1 cellular context compared by ENCODE assay signal in the genomic region with DNA sequence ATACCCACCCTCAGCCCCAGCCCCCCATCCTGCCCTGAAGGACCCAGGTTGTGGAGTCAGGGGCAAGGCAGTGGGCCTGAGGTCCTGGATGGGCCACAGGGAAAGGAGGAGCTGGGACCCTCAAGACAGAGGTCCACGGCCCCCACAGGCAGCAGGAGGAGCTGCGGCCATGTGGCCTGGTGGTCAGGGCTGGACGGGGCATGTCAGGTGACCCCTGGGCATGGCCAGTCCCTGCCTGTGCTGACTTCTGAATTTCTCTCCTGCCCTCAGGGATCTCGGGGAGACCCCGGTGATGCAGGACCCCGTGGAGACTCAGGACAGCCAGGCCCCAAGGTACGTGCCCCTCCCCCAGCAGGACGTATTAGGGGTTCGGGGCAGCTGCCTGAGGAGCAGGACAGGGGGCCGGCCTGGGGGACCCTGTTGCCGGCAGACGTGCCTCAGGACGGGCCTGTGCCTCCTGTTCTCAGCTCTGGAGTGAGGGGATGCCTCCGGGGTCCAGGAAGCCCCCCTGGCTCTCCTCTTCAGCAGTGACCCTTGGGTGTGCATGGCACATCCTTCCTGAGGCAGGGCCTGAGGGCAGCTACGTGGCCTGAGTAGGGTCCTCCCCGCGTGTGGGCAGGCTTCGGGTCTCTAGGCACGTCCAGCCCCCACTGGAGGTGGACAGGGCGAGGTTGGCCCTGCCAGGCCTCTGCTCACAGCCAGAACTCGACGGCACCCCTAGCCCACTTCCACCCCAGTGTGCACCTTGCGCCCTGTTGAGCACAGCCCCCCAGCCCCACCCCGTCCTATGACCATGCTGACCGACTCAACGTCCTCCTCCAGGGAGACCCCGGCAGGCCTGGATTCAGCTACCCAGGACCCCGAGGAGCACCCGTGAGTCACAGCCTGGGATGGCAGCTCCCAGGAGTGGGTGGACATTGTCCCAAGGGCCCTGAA.
TF ChIP-seq lines count a peak whose summit lies in the region.

No MANE protein-coding gene starts in this region.

TF ChIP-seq in WTC11, 78 proteins besides CTCF, POLR2A, EP300 and RAD21 (continued from another document):
- TF ChIP-seq, protein P1, sequence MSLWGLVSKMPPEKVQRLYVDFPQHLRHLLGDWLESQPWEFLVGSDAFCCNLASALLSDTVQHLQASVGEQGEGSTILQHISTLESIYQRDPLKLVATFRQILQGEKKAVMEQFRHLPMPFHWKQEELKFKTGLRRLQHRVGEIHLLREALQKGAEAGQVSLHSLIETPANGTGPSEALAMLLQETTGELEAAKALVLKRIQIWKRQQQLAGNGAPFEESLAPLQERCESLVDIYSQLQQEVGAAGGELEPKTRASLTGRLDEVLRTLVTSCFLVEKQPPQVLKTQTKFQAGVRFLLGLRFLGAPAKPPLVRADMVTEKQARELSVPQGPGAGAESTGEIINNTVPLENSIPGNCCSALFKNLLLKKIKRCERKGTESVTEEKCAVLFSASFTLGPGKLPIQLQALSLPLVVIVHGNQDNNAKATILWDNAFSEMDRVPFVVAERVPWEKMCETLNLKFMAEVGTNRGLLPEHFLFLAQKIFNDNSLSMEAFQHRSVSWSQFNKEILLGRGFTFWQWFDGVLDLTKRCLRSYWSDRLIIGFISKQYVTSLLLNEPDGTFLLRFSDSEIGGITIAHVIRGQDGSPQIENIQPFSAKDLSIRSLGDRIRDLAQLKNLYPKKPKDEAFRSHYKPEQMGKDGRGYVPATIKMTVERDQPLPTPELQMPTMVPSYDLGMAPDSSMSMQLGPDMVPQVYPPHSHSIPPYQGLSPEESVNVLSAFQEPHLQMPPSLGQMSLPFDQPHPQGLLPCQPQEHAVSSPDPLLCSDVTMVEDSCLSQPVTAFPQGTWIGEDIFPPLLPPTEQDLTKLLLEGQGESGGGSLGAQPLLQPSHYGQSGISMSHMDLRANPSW (CRISPR knock-in tag; conservative IDR thresholded peaks at IDR 0.05; ENCODE audit: low read depth): no peak
- TF ChIP-seq, protein P2, sequence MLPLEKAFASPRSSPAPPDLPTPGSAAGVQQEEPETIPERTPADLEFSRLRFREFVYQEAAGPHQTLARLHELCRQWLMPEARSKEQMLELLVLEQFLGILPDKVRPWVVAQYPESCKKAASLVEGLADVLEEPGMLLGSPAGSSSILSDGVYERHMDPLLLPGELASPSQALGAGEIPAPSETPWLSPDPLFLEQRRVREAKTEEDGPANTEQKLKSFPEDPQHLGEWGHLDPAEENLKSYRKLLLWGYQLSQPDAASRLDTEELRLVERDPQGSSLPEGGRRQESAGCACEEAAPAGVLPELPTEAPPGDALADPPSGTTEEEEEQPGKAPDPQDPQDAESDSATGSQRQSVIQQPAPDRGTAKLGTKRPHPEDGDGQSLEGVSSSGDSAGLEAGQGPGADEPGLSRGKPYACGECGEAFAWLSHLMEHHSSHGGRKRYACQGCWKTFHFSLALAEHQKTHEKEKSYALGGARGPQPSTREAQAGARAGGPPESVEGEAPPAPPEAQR (CRISPR knock-in tag; IDR thresholded peaks at IDR 0.05): no peak
- TF ChIP-seq PRRX2 (CRISPR knock-in tag; IDR thresholded peaks at IDR 0.05) (no peak), TEAD1 (CRISPR knock-in tag; IDR thresholded peaks at IDR 0.05) (no peak), GTF2I (CRISPR knock-in tag; conservative IDR thresholded peaks at IDR 0.05) (no peak), FOXP1 (CRISPR knock-in tag; IDR thresholded peaks at IDR 0.05; ENCODE audit: borderline replicate concordance) (no peak), ZBTB21 (CRISPR knock-in tag; IDR thresholded peaks at IDR 0.05; ENCODE audit: borderline replicate concordance) (no peak), GRHL2 (CRISPR knock-in tag; IDR thresholded peaks at IDR 0.05; ENCODE audit: insufficient replicate concordance, severe bottlenecking) (no peak), ZNF121 (CRISPR knock-in tag; IDR thresholded peaks at IDR 0.05) (no peak), IRF2 (CRISPR knock-in tag; IDR thresholded peaks at IDR 0.05; ENCODE audit: borderline replicate concordance, low read depth) (no peak)
- TF ChIP-seq, protein P3, sequence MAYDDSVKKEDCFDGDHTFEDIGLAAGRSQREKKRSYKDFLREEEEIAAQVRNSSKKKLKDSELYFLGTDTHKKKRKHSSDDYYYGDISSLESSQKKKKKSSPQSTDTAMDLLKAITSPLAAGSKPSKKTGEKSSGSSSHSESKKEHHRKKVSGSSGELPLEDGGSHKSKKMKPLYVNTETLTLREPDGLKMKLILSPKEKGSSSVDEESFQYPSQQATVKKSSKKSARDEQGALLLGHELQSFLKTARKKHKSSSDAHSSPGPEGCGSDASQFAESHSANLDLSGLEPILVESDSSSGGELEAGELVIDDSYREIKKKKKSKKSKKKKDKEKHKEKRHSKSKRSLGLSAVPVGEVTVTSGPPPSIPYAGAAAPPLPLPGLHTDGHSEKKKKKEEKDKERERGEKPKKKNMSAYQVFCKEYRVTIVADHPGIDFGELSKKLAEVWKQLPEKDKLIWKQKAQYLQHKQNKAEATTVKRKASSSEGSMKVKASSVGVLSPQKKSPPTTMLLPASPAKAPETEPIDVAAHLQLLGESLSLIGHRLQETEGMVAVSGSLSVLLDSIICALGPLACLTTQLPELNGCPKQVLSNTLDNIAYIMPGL (CRISPR knock-in tag; IDR thresholded peaks at IDR 0.05): no peak
- TF ChIP-seq, protein P4, sequence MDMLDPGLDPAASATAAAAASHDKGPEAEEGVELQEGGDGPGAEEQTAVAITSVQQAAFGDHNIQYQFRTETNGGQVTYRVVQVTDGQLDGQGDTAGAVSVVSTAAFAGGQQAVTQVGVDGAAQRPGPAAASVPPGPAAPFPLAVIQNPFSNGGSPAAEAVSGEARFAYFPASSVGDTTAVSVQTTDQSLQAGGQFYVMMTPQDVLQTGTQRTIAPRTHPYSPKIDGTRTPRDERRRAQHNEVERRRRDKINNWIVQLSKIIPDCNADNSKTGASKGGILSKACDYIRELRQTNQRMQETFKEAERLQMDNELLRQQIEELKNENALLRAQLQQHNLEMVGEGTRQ (CRISPR knock-in tag; IDR thresholded peaks at IDR 0.05): no peak
- TF ChIP-seq, protein P5, sequence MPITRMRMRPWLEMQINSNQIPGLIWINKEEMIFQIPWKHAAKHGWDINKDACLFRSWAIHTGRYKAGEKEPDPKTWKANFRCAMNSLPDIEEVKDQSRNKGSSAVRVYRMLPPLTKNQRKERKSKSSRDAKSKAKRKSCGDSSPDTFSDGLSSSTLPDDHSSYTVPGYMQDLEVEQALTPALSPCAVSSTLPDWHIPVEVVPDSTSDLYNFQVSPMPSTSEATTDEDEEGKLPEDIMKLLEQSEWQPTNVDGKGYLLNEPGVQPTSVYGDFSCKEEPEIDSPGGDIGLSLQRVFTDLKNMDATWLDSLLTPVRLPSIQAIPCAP (CRISPR knock-in tag; IDR thresholded peaks at IDR 0.05): no peak
- TF ChIP-seq, protein P6, sequence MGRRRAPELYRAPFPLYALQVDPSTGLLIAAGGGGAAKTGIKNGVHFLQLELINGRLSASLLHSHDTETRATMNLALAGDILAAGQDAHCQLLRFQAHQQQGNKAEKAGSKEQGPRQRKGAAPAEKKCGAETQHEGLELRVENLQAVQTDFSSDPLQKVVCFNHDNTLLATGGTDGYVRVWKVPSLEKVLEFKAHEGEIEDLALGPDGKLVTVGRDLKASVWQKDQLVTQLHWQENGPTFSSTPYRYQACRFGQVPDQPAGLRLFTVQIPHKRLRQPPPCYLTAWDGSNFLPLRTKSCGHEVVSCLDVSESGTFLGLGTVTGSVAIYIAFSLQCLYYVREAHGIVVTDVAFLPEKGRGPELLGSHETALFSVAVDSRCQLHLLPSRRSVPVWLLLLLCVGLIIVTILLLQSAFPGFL (CRISPR knock-in tag; IDR thresholded peaks at IDR 0.05; ENCODE audit: borderline replicate concordance): no peak
